In genomic region chr11:48014917-48015316, GRCh38 we compare ENCODE assay signal across 25 cellular contexts. TPM values are rescaled to one million over a fixed set of nuclear protein-coding genes. Genes with fewer than 3 reads are reported as not detected.
DNase-seq lines count a peak whose midpoint lies in the region; ATAC-seq and TF ChIP-seq lines count a peak whose summit lies in the region.
"Had no signal": no experiment of that assay in that cellular context is flagged by ENCODE, and none has a peak within 500 bp of the region (broad histone marks: within the 10 kb centered on the region; RNA-seq: fewer than 3 reads in every experiment).

No MANE protein-coding gene starts in this region.

- peak overlapping the region; percentile 71 for H3K27ac Mint-ChIP-seq in activated T-cell treated with anti-CD3 and anti-CD28 coated beads, Interleukin-2, amount 50 U/mL, for 24 hours
- H3K27ac Mint-ChIP-seq in activated CD8-positive, alpha-beta T cell treated with anti-CD3 and anti-CD28 coated beads for 36 hours = peak overlapping the region; percentile 27
- peak overlapping the region; percentile 99 for H3K27ac Mint-ChIP-seq in natural killer cell

- CTCF ChIA-PET in HEK293 (lab: Yijun Ruan, JAX) = interaction anchor here (0.6 to 1.2 kb wide), 2 partner anchors 9 to 155 kb away, joined by 4 read pairs; no protein-coding TSS in a partner anchor
- CTCF ChIA-PET in activated CD8-positive, alpha-beta T cell treated with anti-CD3 and anti-CD28 coated beads for 36 hours (lab: Charles Lee) = interaction anchor here (1.3 kb wide), 1 partner anchor 80 kb away, joined by 3 read pairs; no protein-coding TSS in a partner anchor

- POLR2A ChIA-PET in HEK293 (lab: Yijun Ruan, JAX) = interaction anchor here (0.6 kb wide), 1 partner anchor 33 kb away, joined by 3 read pairs; no protein-coding TSS in a partner anchor
- POLR2A ChIA-PET in activated CD8-positive, alpha-beta T cell treated with anti-CD3 and anti-CD28 coated beads for 36 hours (lab: Charles Lee) = interaction anchor here (0.8 to 5.4 kb wide), 4 partner anchors 9 to 41 kb away, joined by 3 to 25 read pairs (median 7); no protein-coding TSS in a partner anchor

- TF ChIP-seq CTCF in HEK293 (tag by site-specific recombination; IDR thresholded peaks at IDR 0.05) (no peak), natural killer cell (IDR thresholded peaks at IDR 0.05) (no peak), stomach (IDR thresholded peaks at IDR 0.05) (no peak)
- TF ChIP-seq CTCF in activated CD8-positive, alpha-beta T cell treated with anti-CD3 and anti-CD28 coated beads for 36 hours (IDR thresholded peaks at IDR 0.05) = no peak

- DNase-seq in activated T-cell treated with anti-CD3 and anti-CD28 coated beads, Interleukin-2, amount 50 U/mL, for 24 hours = no peak
- DNase-seq in activated T-cell treated with anti-CD3 and anti-CD28 coated beads, Interleukin-2, amount 50 U/mL, for 48 hours = no peak
- no peak for DNase-seq in activated CD8-positive, alpha-beta T cell treated with anti-CD3 and anti-CD28 coated beads for 36 hours
- no peak for DNase-seq in natural killer cell
- DNase-seq in posterior cingulate gyrus = no peak
- no peak for DNase-seq in stomach
- DNase-seq: activated CD8-positive, alpha-beta memory T cell treated with anti-CD3 and anti-CD28 coated beads, Interleukin-2, amount 50 U/mL, for 48 hours; Caco-2; DND-41; glutamatergic neuron; left colon; NCI-H1417; NCI-H510A; RPMI8226; stimulated activated naive CD4-positive, alpha-beta T cell treated with Interleukin-2 at 50 U/mL for 16 hours; thyroid gland had no signal

- H3K9me3 ChIP-seq in HEK293 (ENCODE audit: control insufficient read depth, insufficient read depth, low read depth, low read length) (no peaks in the 10 kb centered on the region), stomach (no peaks in the 10 kb centered on the region)
- H3K9me3 ChIP-seq: Caco-2, thyroid gland had no signal

- no peak overlapping the region for H3K4me3 Mint-ChIP-seq in activated T-cell treated with anti-CD3 and anti-CD28 coated beads, Interleukin-2, amount 50 U/mL, for 24 hours
- no peak overlapping the region for H3K4me3 Mint-ChIP-seq in activated CD8-positive, alpha-beta T cell treated with anti-CD3 and anti-CD28 coated beads for 36 hours
- no peak overlapping the region for H3K4me3 Mint-ChIP-seq in natural killer cell
- H3K4me3 Mint-ChIP-seq: brain, neural crest cell had no signal

- H3K27ac ChIP-seq in HEK293 (ENCODE audit: extremely low read depth, low read depth, low read length) (no peak overlapping the region), stomach (peak overlapping the region in 2 of 5 donors; percentile 0 to 74)
- H3K27ac ChIP-seq: coronary artery, SK-N-MC had no signal

- TF ChIP-seq POLR2A in stomach (IDR thresholded peaks at IDR 0.05) = no peak

- no peak for TF ChIP-seq EP300 in stomach (IDR thresholded peaks at IDR 0.05)

- H3K27me3 Mint-ChIP-seq in activated T-cell treated with anti-CD3 and anti-CD28 coated beads, Interleukin-2, amount 50 U/mL, for 24 hours = no peaks in the 10 kb centered on the region
- no peaks in the 10 kb centered on the region for H3K27me3 Mint-ChIP-seq in activated CD8-positive, alpha-beta T cell treated with anti-CD3 and anti-CD28 coated beads for 36 hours
- no peaks in the 10 kb centered on the region for H3K27me3 Mint-ChIP-seq in natural killer cell (ENCODE audit: low read depth in 2 of 2)
- H3K27me3 Mint-ChIP-seq: brain had no signal

- no peaks in the 10 kb centered on the region for H3K36me3 ChIP-seq in HEK293 (ENCODE audit: control insufficient read depth in 2 of 2, insufficient read depth in 1 of 2, low read length in 2 of 2)
- no peaks in the 10 kb centered on the region for H3K36me3 ChIP-seq in stomach
- H3K36me3 ChIP-seq: thyroid gland had no signal

- H3K4me1 ChIP-seq in HEK293 (ENCODE audit: control insufficient read depth, insufficient read depth, low read length) (peaks cover 5% of the 10 kb centered on the region; the same call in 1 of the 2 replicates), stomach (peaks cover 38 to 100% (median 64%) of the 10 kb centered on the region in 4 donors)

- WGBS in stomach, 5 donors = 82 to 88% (median 85%) methylated on average over 8 of the region's 8 CpGs

- no peak for ATAC-seq in activated CD8-positive, alpha-beta T cell treated with anti-CD3 and anti-CD28 coated beads for 36 hours
- ATAC-seq in natural killer cell = no peak
- no peak for ATAC-seq in HG03571 (IDR thresholded peaks at IDR 0.05; ENCODE audit: unreplicated experiment)
- ATAC-seq: HCT116, HepG2, left colon had no signal

- peaks cover 1% of the 10 kb centered on the region for H3K9me3 Mint-ChIP-seq in activated T-cell treated with anti-CD3 and anti-CD28 coated beads, Interleukin-2, amount 50 U/mL, for 24 hours
- H3K9me3 Mint-ChIP-seq in activated CD8-positive, alpha-beta T cell treated with anti-CD3 and anti-CD28 coated beads for 36 hours = no peaks in the 10 kb centered on the region
- no peaks in the 10 kb centered on the region for H3K9me3 Mint-ChIP-seq in natural killer cell
- H3K9me3 Mint-ChIP-seq: brain, neural crest cell had no signal

- intact Hi-C loops in activated CD8-positive, alpha-beta T cell treated with anti-CD3 and anti-CD28 coated beads for 36 hours (cut with micrococcal nuclease) = no loop called here
- intact Hi-C loops in natural killer cell (cut with micrococcal nuclease) (loop anchor here (5.0 kb wide), 2 partner anchors 33 to 63 kb away; partner anchors contain the start of gene PTPRJ), posterior cingulate gyrus (cut with DNase I) (loop anchor here (5.0 kb wide), 1 partner anchor 33 kb away; the partner anchor contains the start of gene PTPRJ), stomach (cut with DNase I; ENCODE audit: low total_unique reads) (no loop called here)

- peaks cover 88% of the 10 kb centered on the region for H3K4me1 Mint-ChIP-seq in activated T-cell treated with anti-CD3 and anti-CD28 coated beads, Interleukin-2, amount 50 U/mL, for 24 hours (ENCODE audit: low read depth)
- H3K4me1 Mint-ChIP-seq in activated CD8-positive, alpha-beta T cell treated with anti-CD3 and anti-CD28 coated beads for 36 hours (ENCODE audit: low read depth) = peaks cover 87% of the 10 kb centered on the region
- H3K4me1 Mint-ChIP-seq in natural killer cell = peaks cover 75 to 87% of the 10 kb centered on the region in 2 donors

- H3K4me3 ChIP-seq in HEK293 (ENCODE audit: low read depth, low read length) (no peak overlapping the region), stomach (no peak overlapping the region)
- H3K4me3 ChIP-seq: coronary artery, SK-N-MC, skin epidermis, thyroid gland had no signal

- H3K36me3 Mint-ChIP-seq in activated T-cell treated with anti-CD3 and anti-CD28 coated beads, Interleukin-2, amount 50 U/mL, for 24 hours (ENCODE audit: low read depth) = peaks cover 16% of the 10 kb centered on the region
- peaks cover 12% of the 10 kb centered on the region for H3K36me3 Mint-ChIP-seq in activated CD8-positive, alpha-beta T cell treated with anti-CD3 and anti-CD28 coated beads for 36 hours (ENCODE audit: low read depth)
- no peaks in the 10 kb centered on the region for H3K36me3 Mint-ChIP-seq in natural killer cell
- H3K36me3 Mint-ChIP-seq: brain had no signal

- no peaks in the 10 kb centered on the region for H3K27me3 ChIP-seq in stomach
- H3K27me3 ChIP-seq: thyroid gland had no signal

TF ChIP-seq in HEK293, 187 proteins besides CTCF, POLR2A, EP300 and RAD21:
- TF ChIP-seq ZBTB48 (tag by site-specific recombination; IDR thresholded peaks at IDR 0.05) = peak; percentile 53; the same call in 1 of the 2 replicates
- no peak for TF ChIP-seq ZNF654 (tag by site-specific recombination; IDR thresholded peaks at IDR 0.05; ENCODE audit: low read depth)
- TF ChIP-seq YY2 (tag by site-specific recombination; IDR thresholded peaks at IDR 0.05) = no peak
- TF ChIP-seq ATF2 (tag by site-specific recombination; IDR thresholded peaks at IDR 0.05; ENCODE audit: low read depth) = peak; percentile 77
- no peak for TF ChIP-seq YY1 (tag by site-specific recombination; IDR thresholded peaks at IDR 0.05)
- TF ChIP-seq REPIN1 (tag by site-specific recombination; IDR thresholded peaks at IDR 0.05; ENCODE audit: low read depth) = no peak

RNA-seq across cellular contexts. Expression of gene PTPRJ, which starts 34.6 kb away (rescaled TPM):
- 10 to 100 TPM; 21.5 to 23.4 TPM for total RNA-seq in activated CD8-positive, alpha-beta T cell treated with anti-CD3 and anti-CD28 coated beads for 36 hours
- total RNA-seq in natural killer cell = 100 to 1,000 TPM; 110 to 127 (median 111) TPM
- total RNA-seq in stomach = 100 to 1,000 TPM in 1 of 5 donors, 10 to 100 TPM in 3, 1 to 10 TPM in 1; 4.7 to 351 (median 44.3) TPM
- polyA plus RNA-seq in stomach = 1 to 10 TPM; 2.6 to 6.0 (median 3.2) TPM

Comparison
In these comparisons a context has a peak if more than half of its experiments do, and no peak if none do; other contexts are left out.
1. H3K27ac Mint-ChIP-seq: peak in every context shown above with its lines; median percentile 99 in natural killer cell; 71 in activated T-cell treated with anti-CD3 and anti-CD28 coated beads, Interleukin-2, amount 50 U/mL, for 24 hours; 27 in activated CD8-positive, alpha-beta T cell treated with anti-CD3 and anti-CD28 coated beads for 36 hours.
2. intact Hi-C loops: an anchor here in natural killer cell (5.0 kb wide) and posterior cingulate gyrus (5.0 kb wide); none called in activated CD8-positive, alpha-beta T cell treated with anti-CD3 and anti-CD28 coated beads for 36 hours and stomach.